In the genomic region with DNA sequence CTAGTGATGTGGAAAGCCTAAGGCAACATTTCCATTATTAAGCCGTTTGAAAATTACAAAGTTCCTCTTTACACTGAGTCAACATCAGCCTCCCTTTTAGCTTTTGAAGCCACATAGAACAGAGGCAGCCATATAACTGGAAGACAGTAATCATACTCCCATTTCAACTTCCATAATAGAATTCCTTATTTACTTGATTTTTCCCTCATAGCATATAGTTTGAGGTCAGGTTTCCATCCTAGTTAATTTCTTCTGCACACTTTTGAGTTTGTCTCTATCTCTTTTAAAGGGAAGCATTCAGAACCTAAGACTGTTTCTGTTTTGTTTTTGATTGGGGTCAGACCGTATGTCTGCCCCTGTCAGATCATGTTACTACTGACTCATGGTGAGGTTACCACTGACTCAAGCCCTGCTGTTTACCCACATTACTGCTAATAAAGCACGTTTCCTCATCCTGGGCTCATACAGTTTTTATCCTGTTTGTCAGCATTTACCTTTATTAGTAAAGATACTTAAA, we compare ENCODE assay signal across 8 cellular contexts.
DNase-seq lines count a peak whose midpoint lies in the region; ATAC-seq lines count a peak whose summit lies in the region.

No MANE protein-coding gene starts in this region.

- peaks cover 14% of the 10 kb centered on the region for H3K4me1 Mint-ChIP-seq in T-helper 17 cell
- peaks cover 35% of the 10 kb centered on the region for H3K4me1 Mint-ChIP-seq in activated T-helper 2 cell treated with anti-CD3 and anti-CD28 coated beads, Interferon-gamma antibody, Interleukin-2, Interleukin-4, amounts not matched to agents 10 μg/mL and 5 μg/mL and 100 μg/mL, durations not matched to agents 14 hours and 24 hours and 36 hours (ENCODE audit: low read depth)

- H3K27me3 Mint-ChIP-seq in T-helper 17 cell = no peaks in the 10 kb centered on the region
- no peaks in the 10 kb centered on the region for H3K27me3 Mint-ChIP-seq in activated T-helper 2 cell treated with anti-CD3 and anti-CD28 coated beads, Interferon-gamma antibody, Interleukin-2, Interleukin-4, amounts not matched to agents 10 μg/mL and 5 μg/mL and 100 μg/mL, durations not matched to agents 14 hours and 24 hours and 36 hours (ENCODE audit: low read depth)

- no peak overlapping the region for H3K27ac Mint-ChIP-seq in T-helper 17 cell
- no peak overlapping the region for H3K27ac Mint-ChIP-seq in activated T-helper 2 cell treated with anti-CD3 and anti-CD28 coated beads, Interferon-gamma antibody, Interleukin-2, Interleukin-4, amounts not matched to agents 10 μg/mL and 5 μg/mL and 100 μg/mL, durations not matched to agents 14 hours and 24 hours and 36 hours

- in situ Hi-C loops in ACHN (cut with HindIII; ENCODE audit: low pct_ligation_motif_present, low pct_unique_long_range_greater_than_20kb, low sequenced_read_pairs) = no loop called here

- intact Hi-C loops in activated T-helper 2 cell treated with anti-CD3 and anti-CD28 coated beads, Interferon-gamma antibody, Interleukin-2, Interleukin-4, amounts not matched to agents 10 μg/mL and 5 μg/mL and 100 μg/mL, durations not matched to agents 14 hours and 24 hours and 36 hours (cut with micrococcal nuclease) = loop anchor here (5.0 kb wide), 2 partner anchors 193 to 398 kb away; a partner anchor contains a TSS

- DNase-seq in ACHN = peak; percentile 72
- DNase-seq in T-helper 17 cell = no peak
- peak; percentile 98 for DNase-seq in iris pigment epithelial cell (ENCODE audit: low read depth)
- no peak for DNase-seq in hippocampal formation (lab: John Stamatoyannopoulos, UW)
- no peak for DNase-seq in activated T-helper 2 cell treated with anti-CD3 and anti-CD28 coated beads, Interferon-gamma antibody, Interleukin-2, Interleukin-4, amounts not matched to agents 10 μg/mL and 5 μg/mL and 100 μg/mL, durations not matched to agents 14 hours and 24 hours and 36 hours (ENCODE audit: low spot score)
- no peak for DNase-seq in nucleus accumbens (lab: John Stamatoyannopoulos, UW)

- ATAC-seq in GM18520 (IDR thresholded peaks at IDR 0.05; ENCODE audit: unreplicated experiment) = peak; percentile 71
- peak; percentile 48 for ATAC-seq in HG03565 (IDR thresholded peaks at IDR 0.05; ENCODE audit: unreplicated experiment)
- peak; percentile 59 for ATAC-seq in T-helper 17 cell

- no peaks in the 10 kb centered on the region for H3K36me3 Mint-ChIP-seq in T-helper 17 cell (ENCODE audit: low read depth)
- peaks cover 6% of the 10 kb centered on the region for H3K36me3 Mint-ChIP-seq in activated T-helper 2 cell treated with anti-CD3 and anti-CD28 coated beads, Interferon-gamma antibody, Interleukin-2, Interleukin-4, amounts not matched to agents 10 μg/mL and 5 μg/mL and 100 μg/mL, durations not matched to agents 14 hours and 24 hours and 36 hours (ENCODE audit: low read depth)

- no peak overlapping the region for H3K4me3 Mint-ChIP-seq in T-helper 17 cell
- H3K4me3 Mint-ChIP-seq in activated T-helper 2 cell treated with anti-CD3 and anti-CD28 coated beads, Interferon-gamma antibody, Interleukin-2, Interleukin-4, amounts not matched to agents 10 μg/mL and 5 μg/mL and 100 μg/mL, durations not matched to agents 14 hours and 24 hours and 36 hours (ENCODE audit: low read depth) = no peak overlapping the region

- H3K9me3 ChIP-seq in T-helper 17 cell (ENCODE audit: control insufficient read depth, low read length, poor library complexity, severe bottlenecking) = no peaks in the 10 kb centered on the region

- H3K9me3 Mint-ChIP-seq in activated T-helper 2 cell treated with anti-CD3 and anti-CD28 coated beads, Interferon-gamma antibody, Interleukin-2, Interleukin-4, amounts not matched to agents 10 μg/mL and 5 μg/mL and 100 μg/mL, durations not matched to agents 14 hours and 24 hours and 36 hours = peaks cover 5% of the 10 kb centered on the region

Comparison
In these comparisons a context has a peak if more than half of its experiments do, and no peak if none do; other contexts are left out.
1. DNase-seq: peak in ACHN (single experiment) and iris pigment epithelial cell (single experiment); none in T-helper 17 cell (0 of 3), hippocampal formation (0 of 2), activated T-helper 2 cell treated with anti-CD3 and anti-CD28 coated beads, Interferon-gamma antibody, Interleukin-2, Interleukin-4, amounts not matched to agents 10 μg/mL and 5 μg/mL and 100 μg/mL, durations not matched to agents 14 hours and 24 hours and 36 hours (single experiment) and nucleus accumbens (0 of 56).
2. Peak in every context shown above with its lines, with median percentiles within 50 percentile points of each other: ATAC-seq.